1 cellular context compared by ENCODE assay signal in the genomic region with DNA sequence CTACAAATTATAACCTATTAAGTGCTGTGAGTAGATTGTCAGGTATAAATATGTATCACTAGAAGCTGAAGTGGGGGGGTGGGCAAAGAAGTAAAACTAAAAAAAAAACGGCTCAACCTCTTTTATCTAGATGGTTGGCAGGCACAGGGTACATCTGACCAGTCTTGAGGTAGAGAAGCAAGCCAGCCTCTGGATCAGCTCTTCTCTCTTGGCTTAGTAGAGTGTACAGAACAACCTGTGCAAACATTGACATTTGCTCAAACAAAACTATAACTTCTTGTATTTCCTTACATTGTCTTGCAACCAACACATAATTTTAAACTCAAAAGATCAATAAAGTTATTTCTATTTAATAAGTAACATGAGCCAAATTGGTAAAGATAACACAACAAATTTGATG.
TF ChIP-seq lines count a peak whose summit lies in the region.

No MANE protein-coding gene starts in this region.

TF ChIP-seq in SK-N-SH, 30 proteins besides CTCF, POLR2A, EP300 and RAD21 (continued from another document):
- TF ChIP-seq POLR2AphosphoS5 (IDR thresholded peaks at IDR 0.05; ENCODE audit: low read depth, low read length) (no peak), MEF2A (IDR thresholded peaks at IDR 0.05; ENCODE audit: borderline replicate concordance, low read depth) (no peak), YY1 (IDR thresholded peaks at IDR 0.05; ENCODE audit: low read depth) (no peak), CHD2 (IDR thresholded peaks at IDR 0.05; ENCODE audit: low read length, partially characterized antibody) (no peak), TEAD4 (IDR thresholded peaks at IDR 0.05; ENCODE audit: borderline replicate concordance, insufficient read depth) (no peak), JUND (IDR thresholded peaks at IDR 0.05) (no peak)
